Comparison of ENCODE assay signal across 8 cellular contexts in genomic region chr3:125519678-125520562, GRCh38. TPM values are rescaled to one million over a fixed set of nuclear protein-coding genes. Genes with fewer than 3 reads are reported as not detected.
DNase-seq lines count a peak whose midpoint lies in the region; ATAC-seq and TF ChIP-seq lines count a peak whose summit lies in the region.

TSS of gene SNX4 (minus strand) at chr3:125520202. CDS start at chr3:125520172, 30 bp downstream.

- H3K27me3 Mint-ChIP-seq in natural killer cell treated with Interleukin-12 subunit alpha and Interleukin-12 subunit beta and Interleukin-15 and Interleukin-18, amount 100 ng/mL, for 72 hours, result no peaks in the 10 kb centered on the region

- peak within 1 kb of the TSS; percentile 71 for H3K4me2 ChIP-seq in Loucy (ENCODE audit: low read depth, low read length, poor library complexity, severe bottlenecking)

- H3K4me1 Mint-ChIP-seq in natural killer cell treated with Interleukin-12 subunit alpha and Interleukin-12 subunit beta and Interleukin-15 and Interleukin-18, amount 100 ng/mL, for 72 hours (ENCODE audit: low read depth in 2 of 2), result peaks cover 15 to 26% of the 10 kb centered on the region in 2 donors

- peak within 1 kb of the TSS; percentile 88 for H3K9ac ChIP-seq in Loucy (ENCODE audit: low read depth, low read length, poor library complexity, severe bottlenecking)

- H3K27ac Mint-ChIP-seq in natural killer cell treated with Interleukin-12 subunit alpha and Interleukin-12 subunit beta and Interleukin-15 and Interleukin-18, amount 100 ng/mL, for 72 hours, result peak within 1 kb of the TSS; percentile 86 to 88

- H4K20me1 ChIP-seq in Loucy (ENCODE audit: insufficient read depth, low read length, poor library complexity, severe bottlenecking), result peaks cover 25% of the 10 kb centered on the region

- peak within 1 kb of the TSS; percentile 99 for H3K4me3 Mint-ChIP-seq in natural killer cell treated with Interleukin-12 subunit alpha and Interleukin-12 subunit beta and Interleukin-15 and Interleukin-18, amount 100 ng/mL, for 72 hours

- no peaks in the 10 kb centered on the region for H3K9me3 ChIP-seq in Loucy (ENCODE audit: insufficient read depth, low read depth, low read length)

- H3K36me3 ChIP-seq in H7 (replicated peaks; ENCODE audit: control insufficient read depth, insufficient read depth, low read length) (0 out of 2 replicates have a peak, but pooled peaks cover 2% of the 10 kb centered on the region), Loucy (ENCODE audit: insufficient read depth, low read length) (no peaks in the 10 kb centered on the region)

- peak within 1 kb of the TSS; percentile 89 for H2AFZ ChIP-seq in Loucy (ENCODE audit: low read length)

- no peaks in the 10 kb centered on the region for H3K27me3 ChIP-seq in H7 (ENCODE audit: control insufficient read depth, insufficient read depth, low read length)
- H3K27me3 ChIP-seq in Loucy (ENCODE audit: insufficient read depth, low read length, poor library complexity, severe bottlenecking), result no peaks in the 10 kb centered on the region

- TF ChIP-seq CTCF in Loucy (conservative IDR thresholded peaks at IDR 0.05; ENCODE audit: low read length), result no peak
- TF ChIP-seq CTCF in fibroblast of pulmonary artery (IDR thresholded peaks at IDR 0.05; ENCODE audit: low read length, missing control alignments), result no peak

- DNase-seq in ELF-1 (ENCODE audit: low read depth, low spot score) (peak; percentile 97), H7 (peak; percentile 94), fibroblast of pulmonary artery (ENCODE audit: low read depth) (peak; percentile 95)
- peak; percentile 83 for DNase-seq in activated T-helper 9 cell treated with anti-CD3 and anti-CD28 coated beads, Interleukin-2, amount 50 U/mL, for 16 hours (ENCODE audit: low read depth)
- peak; percentile 95 for DNase-seq in natural killer cell treated with Interleukin-12 subunit alpha and Interleukin-12 subunit beta and Interleukin-15 and Interleukin-18, amount 100 ng/mL, for 72 hours (ENCODE audit: low spot score)
- DNase-seq in stimulated activated naive CD4-positive, alpha-beta T cell treated with Interleukin-2 at 50 U/mL for 16 hours (lab: John Stamatoyannopoulos, UW), result peak; percentile 85

- H3K9me2 ChIP-seq in Loucy (replicated peaks; ENCODE audit: low read depth, low read length), result no peaks in the 10 kb centered on the region

- peaks cover 55% of the 10 kb centered on the region for H3K79me2 ChIP-seq in Loucy (ENCODE audit: insufficient read depth, low read length)

- peaks cover 6% of the 10 kb centered on the region for H3K36me3 Mint-ChIP-seq in natural killer cell treated with Interleukin-12 subunit alpha and Interleukin-12 subunit beta and Interleukin-15 and Interleukin-18, amount 100 ng/mL, for 72 hours

- peaks cover 20% of the 10 kb centered on the region for H3K4me1 ChIP-seq in Loucy (ENCODE audit: insufficient read depth, low read length, poor library complexity, severe bottlenecking)

- peak; percentile 98 to 99 for ATAC-seq in natural killer cell treated with Interleukin-12 subunit alpha and Interleukin-12 subunit beta and Interleukin-15 and Interleukin-18, amount 100 ng/mL, for 72 hours

- peak within 1 kb of the TSS; percentile 84 for H3K4me3 ChIP-seq in H7 (ENCODE audit: insufficient read depth, low read depth, low read length)
- peak within 1 kb of the TSS; percentile 84 for H3K4me3 ChIP-seq in Loucy (ENCODE audit: low read length, poor library complexity, severe bottlenecking)
- peak within 1 kb of the TSS; percentile 79 for H3K4me3 ChIP-seq in fibroblast of pulmonary artery (replicated peaks; ENCODE audit: low read depth, low read length)

- peak; percentile 65 for TF ChIP-seq POLR2A in Raji (IDR thresholded peaks at IDR 0.05; ENCODE audit: insufficient read depth, low read depth, low read length)

- no peaks in the 10 kb centered on the region for H3K9me3 Mint-ChIP-seq in natural killer cell treated with Interleukin-12 subunit alpha and Interleukin-12 subunit beta and Interleukin-15 and Interleukin-18, amount 100 ng/mL, for 72 hours

- no peaks in the 10 kb centered on the region for H3F3A ChIP-seq in Loucy (ENCODE audit: low read depth)

RNA-seq across cellular contexts. Expression of gene SNX4, which starts in this region (rescaled TPM):
- 22.9 and 32.4 TPM in 2 replicates for total RNA-seq in H7 (2014; rRNA removed; shearing (Covaris generic))
- total RNA-seq in natural killer cell treated with Interleukin-12 subunit alpha and Interleukin-12 subunit beta and Interleukin-15 and Interleukin-18, amount 100 ng/mL, for 72 hours, result 10 to 100 TPM; 34.0 to 43.3 TPM

Comparison
In these comparisons a context has a peak if more than half of its experiments do, and no peak if none do; other contexts are left out.
1. Peak in every context shown above with its lines: DNase-seq, ATAC-seq and H3K4me3 ChIP-seq.